Comparison of ENCODE assay signal across 21 cellular contexts in genomic region chr6:25769983-25770382, GRCh38. TPM values are rescaled to one million over a fixed set of nuclear protein-coding genes. Genes with fewer than 3 reads are reported as not detected.
DNase-seq lines count a peak whose midpoint lies in the region; ATAC-seq and TF ChIP-seq lines count a peak whose summit lies in the region.
"Had no signal": no experiment of that assay in that cellular context is flagged by ENCODE, and none has a peak within 500 bp of the region (broad histone marks: within the 10 kb centered on the region; RNA-seq: fewer than 3 reads in every experiment).

No MANE protein-coding gene starts in this region.

- H3K4me1 ChIP-seq in GM23248 (ENCODE audit: insufficient read depth), result no peaks in the 10 kb centered on the region
- no peaks in the 10 kb centered on the region for H3K4me1 ChIP-seq in RWPE2 (ENCODE audit: insufficient read depth, poor library complexity, severe bottlenecking)
- H3K4me1 ChIP-seq: stomach had no signal

- no peak overlapping the region for H3K9ac ChIP-seq in GM23248

- H3K9me3 ChIP-seq in GM23248 (ENCODE audit: low read depth) (no peaks in the 10 kb centered on the region), RWPE2 (ENCODE audit: severe bottlenecking) (no peaks in the 10 kb centered on the region)
- H3K9me3 ChIP-seq: stomach had no signal

- H3F3A ChIP-seq in GM23248 (ENCODE audit: insufficient read depth), result no peaks in the 10 kb centered on the region

- in situ Hi-C loops in GM23248 (cut with MboI), result no loop called here

- H3K4me3 ChIP-seq in GM23248 (no peak overlapping the region), RWPE2 (ENCODE audit: severe bottlenecking) (no peak overlapping the region)
- H3K4me3 ChIP-seq: stomach had no signal

- H3K27me3 ChIP-seq in GM23248 (replicated peaks; ENCODE audit: insufficient read depth) (no peaks in the 10 kb centered on the region), RWPE2 (ENCODE audit: insufficient read depth, poor library complexity, severe bottlenecking) (no peaks in the 10 kb centered on the region)
- H3K27me3 ChIP-seq: stomach had no signal

- 56 to 57% methylated on average over 2 of the region's 2 CpGs for WGBS in GM23248 (ENCODE audit: low coverage in 1 of 2, low lambda C conversion rate in 2 of 2, missing lambda C conversion rate in 2 of 2), 2 experiments

- ATAC-seq in RWPE2 (ENCODE audit: low read depth) (0 out of 3 replicates have a peak, but pooled peaks have one; percentile 29), GM21515 (IDR thresholded peaks at IDR 0.05; ENCODE audit: unreplicated experiment) (no peak)
- ATAC-seq: natural killer cell had no signal

- no peaks in the 10 kb centered on the region for H3K36me3 ChIP-seq in GM23248 (ENCODE audit: low read depth)
- H3K36me3 ChIP-seq in RWPE2 (ENCODE audit: low read depth), result no peaks in the 10 kb centered on the region
- H3K36me3 ChIP-seq: stomach had no signal

- no peak for TF ChIP-seq CTCF in RWPE2 (IDR thresholded peaks at IDR 0.05; ENCODE audit: poor library complexity, severe bottlenecking)

- no peaks in the 10 kb centered on the region for H4K20me1 ChIP-seq in GM23248 (ENCODE audit: insufficient read depth)

- DNase-seq in A172 (ENCODE audit: low spot score), result peak; percentile 13
- DNase-seq in GM23248, result peak; percentile 26
- no peak for DNase-seq in RWPE2 (ENCODE audit: low spot score)
- peak; percentile 63 for DNase-seq in kidney glomerular epithelial cell (lab: John Stamatoyannopoulos, UW)
- no peak for DNase-seq in KG1 (lab: John Stamatoyannopoulos, UW)
- DNase-seq in Kasumi-1 (lab: John Stamatoyannopoulos, UW), result no peak
- DNase-seq in activated gamma-delta T cell treated with Interleukin-2 at 50 U/mL for 16 hours, result no peak
- DNase-seq: activated CD4-positive, CD25-positive, alpha-beta regulatory T cell; CD4-positive, alpha-beta memory T cell; natural killer cell; NCI-H748 treated with DMSO at 0.1 percent for 48 hours; RPMI8226; stimulated activated CD4-positive, alpha-beta T cell treated with anti-CD3 and anti-CD28 coated beads, Interleukin-15, amount 100 ng/mL, for 24 hours; stomach had no signal

- H3K9me2 ChIP-seq in GM23248 (ENCODE audit: insufficient read depth), result no peaks in the 10 kb centered on the region

- H2AFZ ChIP-seq in GM23248, result no peak overlapping the region

- H3K79me2 ChIP-seq in GM23248 (ENCODE audit: insufficient read depth), result no peaks in the 10 kb centered on the region

- H3K4me2 ChIP-seq in GM23248 (ENCODE audit: unreplicated experiment), result no peak overlapping the region

- H3K27ac ChIP-seq in GM23248 (no peak overlapping the region), RWPE2 (ENCODE audit: poor library complexity, severe bottlenecking) (no peak overlapping the region)
- H3K27ac ChIP-seq: stomach had no signal

RNA-seq across cellular contexts. Expression of gene SLC17A4, which starts 15.4 kb away (rescaled TPM):
- not detected in 2 replicates for total RNA-seq in A172 (2014; rRNA removed; shearing (Covaris generic))
- not detected in 2 replicates for total RNA-seq in GM23248 (2014; rRNA removed; shearing (Covaris generic))
- polyA plus RNA-seq in GM23248 (2016; fragmentation: Nextera tagmentation; extraction: Ambion mirVana), result not detected in 2 replicates
- total RNA-seq: CD4-positive, alpha-beta memory T cell; fibroblast of villous mesenchyme; G401; H1; lower leg skin; natural killer cell; pulmonary artery endothelial cell; urinary bladder had no signal
- polyA plus RNA-seq: CD4-positive, alpha-beta memory T cell; H1; stomach had no signal

Comparison
In these comparisons a context has a peak if more than half of its experiments do, and no peak if none do; other contexts are left out.
1. DNase-seq: peak in A172 (single experiment), GM23248 (single experiment) and kidney glomerular epithelial cell (single experiment); none in RWPE2 (single experiment), KG1 (single experiment), Kasumi-1 (0 of 2) and activated gamma-delta T cell treated with Interleukin-2 at 50 U/mL for 16 hours (single experiment).